8 cellular contexts compared by ENCODE assay signal in the genomic region with DNA sequence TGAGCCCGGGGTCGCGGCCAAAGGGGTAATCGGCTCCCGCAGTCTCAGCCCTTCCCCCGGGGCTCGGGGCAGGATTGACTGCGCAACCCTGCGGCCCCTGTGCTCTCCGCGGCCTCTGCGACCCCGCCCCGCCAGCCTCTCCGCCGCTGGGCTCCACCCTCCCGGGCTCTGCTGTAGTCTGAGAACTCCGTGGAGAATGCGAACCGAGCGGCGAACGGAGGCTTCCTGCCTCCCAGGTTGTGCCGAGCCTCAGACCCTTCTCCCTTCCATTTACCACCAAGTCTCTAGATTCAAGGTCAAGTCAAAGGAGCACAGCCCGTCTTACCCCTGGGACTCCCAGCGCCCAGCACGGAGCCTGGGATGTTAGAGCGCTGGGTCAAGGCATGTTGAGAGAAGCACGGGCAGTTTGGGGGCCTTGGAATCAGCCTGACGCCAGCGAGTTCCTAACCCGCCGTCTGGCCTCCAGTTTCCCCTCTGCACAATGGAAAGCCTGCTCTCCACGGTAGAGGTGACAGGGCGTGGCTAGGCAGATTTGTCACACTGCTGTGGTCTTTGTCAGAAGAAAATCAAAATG. TPM values are rescaled to one million over a fixed set of nuclear protein-coding genes. Genes with fewer than 3 reads are reported as not detected.
DNase-seq lines count a peak whose midpoint lies in the region; ATAC-seq and TF ChIP-seq lines count a peak whose summit lies in the region.

No MANE protein-coding gene starts in this region.

- H3K4me3 ChIP-seq in OCI-LY7 (ENCODE audit: low read depth, low read length, poor library complexity, severe bottlenecking) = peak overlapping the region; percentile 74
- H3K4me3 ChIP-seq in adrenal gland = peak overlapping the region; percentile 18 to 97 (median 66)

- H2AFZ ChIP-seq in OCI-LY7 (ENCODE audit: low read length) = peak overlapping the region; percentile 78

- peak overlapping the region; percentile 78 for H3K27ac ChIP-seq in OCI-LY7 (ENCODE audit: low read depth, low read length, poor library complexity, severe bottlenecking)
- H3K27ac ChIP-seq in adrenal gland = peak overlapping the region; percentile 41 to 89 (median 79)

- peaks cover 20% of the 10 kb centered on the region for H3K79me2 ChIP-seq in OCI-LY7 (ENCODE audit: insufficient read depth, low read depth, low read length)

- TF ChIP-seq POLR2A in adrenal gland (IDR thresholded peaks at IDR 0.05) = peak in 1 of 2 donors; percentile 63

- 3 to 16% (median 4%) methylated on average over 9 to 35 of the region's 35 CpGs for WGBS in adrenal gland, 4 donors

- H3K4me1 ChIP-seq in OCI-LY7 (ENCODE audit: insufficient read depth, low read length, poor library complexity, severe bottlenecking) (peaks cover 49% of the 10 kb centered on the region), adrenal gland (replicated peaks in 1 of 2) (peaks cover 39 to 46% of the 10 kb centered on the region in 2 donors)

- no peaks in the 10 kb centered on the region for H3K36me3 ChIP-seq in OCI-LY7 (ENCODE audit: insufficient read depth, low read length)
- H3K36me3 ChIP-seq in adrenal gland (replicated peaks in 1 of 2) = no peaks in the 10 kb centered on the region

- H3K4me2 ChIP-seq in OCI-LY7 (ENCODE audit: low read length) = peak overlapping the region; percentile 90

- DNase-seq in EL (peak; percentile 65), OCI-LY7 (ENCODE audit: low spot score) (peak; percentile 59), adrenal gland (peak; percentile 47 to 81 (median 72)), hepatic stellate cell (ENCODE audit: low spot score) (peak; percentile 55), retina (peak; percentile 85), SHP77 treated with DMSO at 0.1 percent for 48 hours (lab: John Stamatoyannopoulos, UW) (no peak), 8988T (no peak)

- TF ChIP-seq CTCF in OCI-LY7 (conservative IDR thresholded peaks at IDR 0.05; ENCODE audit: low read length) = no peak
- TF ChIP-seq CTCF in adrenal gland (IDR thresholded peaks at IDR 0.05) = no peak

- CTCF ChIA-PET in OCI-LY7 (lab: Charles Lee; ENCODE audit: unreplicated experiment) = interaction anchor here (0.6 kb wide), 1 partner anchor 142 kb away, joined by 6 read pairs; no protein-coding TSS in a partner anchor

- intact Hi-C loops in OCI-LY7 (cut with micrococcal nuclease; ENCODE audit: unreplicated experiment) (loop anchor here (2.0 to 10.0 kb wide), 5 partner anchors 45 to 498 kb away; partner anchors contain the start of genes LAX1 and SNRPE), adrenal gland (cut with DNase I) (loop anchor here (5.0 to 10.0 kb wide), 2 partner anchors 63 to 125 kb away; no protein-coding TSS in a partner anchor)

- POLR2A ChIA-PET in OCI-LY7 (lab: Charles Lee) = interaction anchor here (0.6 to 0.8 kb wide), 5 partner anchors 24 to 959 kb away, joined by 3 read pairs; no protein-coding TSS in a partner anchor

- H4K20me1 ChIP-seq in OCI-LY7 (ENCODE audit: insufficient read depth, low read length) = no peaks in the 10 kb centered on the region

- no peaks in the 10 kb centered on the region for H3K9me3 ChIP-seq in OCI-LY7 (ENCODE audit: low read length)
- no peaks in the 10 kb centered on the region for H3K9me3 ChIP-seq in adrenal gland (replicated peaks in 1 of 3)

- no peaks in the 10 kb centered on the region for H3K9me2 ChIP-seq in OCI-LY7 (ENCODE audit: insufficient read depth, low read length)

- H3K27me3 ChIP-seq in adrenal gland = no peaks in the 10 kb centered on the region

- no peak for ATAC-seq in GM21360 (IDR thresholded peaks at IDR 0.05; ENCODE audit: unreplicated experiment)

- BruUV-seq in OCI-LY7 (replicated peaks; lab: Mats Ljungman, UMichigan) = no TSS peak

RNA-seq across cellular contexts. Expression of gene ATP2B4, which starts 3.0 kb away (rescaled TPM):
- 7.5 and 8.5 TPM in 2 replicates for total RNA-seq in OCI-LY7 (2014; rRNA removed; shearing (Covaris generic))
- total RNA-seq in OCI-LY7 (2022) (16.6 and 16.7 TPM in 2 replicates), adrenal gland (100 to 1,000 TPM in 4 of 8 donors, 10 to 100 TPM in 4; 88.2 to 120 (median 102) TPM)
- polyA plus RNA-seq in adrenal gland = 100 to 1,000 TPM in 1 of 3 donors, 10 to 100 TPM in 2; 38.5 to 161 (median 42.8) TPM

Comparison
In these comparisons a context has a peak if more than half of its experiments do, and no peak if none do; other contexts are left out.
1. DNase-seq: peak in EL (single experiment), OCI-LY7 (single experiment), adrenal gland (7 of 7), hepatic stellate cell (single experiment) and retina (single experiment); none in SHP77 treated with DMSO at 0.1 percent for 48 hours (single experiment) and 8988T (single experiment).
2. RNA of gene ATP2B4, which starts 3.0 kb away (total RNA-seq): 88.2 to 120 TPM in adrenal gland; 7.5 to 16.7 TPM in OCI-LY7; every median in the first group is over 4 times any median in the second.